Comparison of ENCODE assay signal across 9 cellular contexts in genomic region chr12:100229036-100229635, GRCh38. TPM values are rescaled to one million over a fixed set of nuclear protein-coding genes. Genes with fewer than 3 reads are reported as not detected.
DNase-seq lines count a peak whose midpoint lies in the region; ATAC-seq and TF ChIP-seq lines count a peak whose summit lies in the region.
"Had no signal": no experiment of that assay in that cellular context is flagged by ENCODE, and none has a peak within 500 bp of the region (broad histone marks: within the 10 kb centered on the region; RNA-seq: fewer than 3 reads in every experiment).

No MANE protein-coding gene starts in this region.

- POLR2A ChIA-PET in HEK293 (lab: Yijun Ruan, JAX) = interaction anchor here (1.1 to 1.5 kb wide), 2 partner anchors 38 to 74 kb away, joined by 3 to 8 read pairs; partner anchors contain the start of genes DEPDC4 and SCYL2

- H3K27ac ChIP-seq in HEK293 (ENCODE audit: extremely low read depth, low read depth, low read length) = no peak overlapping the region

- H3K4me1 ChIP-seq in HEK293 (ENCODE audit: control insufficient read depth, insufficient read depth, low read length) = peaks cover 2% of the 10 kb centered on the region; the same call in 1 of the 2 replicates

- CTCF ChIA-PET in HEK293 (lab: Yijun Ruan, JAX) = interaction anchor here (0.6 to 1.1 kb wide), 2 partner anchors 27 to 411 kb away, joined by 3 to 5 read pairs; no protein-coding TSS in a partner anchor

- H3K36me3 ChIP-seq in HEK293 (ENCODE audit: control insufficient read depth in 2 of 2, insufficient read depth in 1 of 2, low read length in 2 of 2) = peaks cover 0 to 13% of the 10 kb centered on the region in 2 experiments

- H3K4me3 ChIP-seq in HEK293 (ENCODE audit: low read depth, low read length) = no peak overlapping the region
- H3K4me3 ChIP-seq in fibroblast of pulmonary artery (replicated peaks; ENCODE audit: low read depth, low read length) = no peak overlapping the region

- TF ChIP-seq CTCF in AG09319 (IDR thresholded peaks at IDR 0.05; ENCODE audit: low read depth, low read length) (peak; percentile 10; the same call in 1 of the 2 replicates), HEK293 (tag by site-specific recombination; IDR thresholded peaks at IDR 0.05) (peak; percentile 35; the same call in 1 of the 2 replicates), fibroblast of pulmonary artery (IDR thresholded peaks at IDR 0.05; ENCODE audit: low read length, missing control alignments) (peak; percentile 19)

- ATAC-seq in HG02938 (IDR thresholded peaks at IDR 0.05; ENCODE audit: unreplicated experiment) (no peak), GM21737 (IDR thresholded peaks at IDR 0.05; ENCODE audit: unreplicated experiment) (no peak)

- no peaks in the 10 kb centered on the region for H3K9me3 ChIP-seq in HEK293 (ENCODE audit: control insufficient read depth, insufficient read depth, low read depth, low read length)

- no peak for DNase-seq in AG09319 (ENCODE audit: extremely low read depth, low read depth)
- peak; percentile 10 for DNase-seq in RPMI7951 (ENCODE audit: low read depth)
- DNase-seq in fibroblast of pulmonary artery (ENCODE audit: low read depth) = peak; percentile 29
- DNase-seq in NCI-H128 (lab: John Stamatoyannopoulos, UW; ENCODE audit: unreplicated experiment) = no peak
- DNase-seq in stimulated activated CD4-positive, alpha-beta T cell treated with anti-CD3 and anti-CD28 coated beads, Interleukin-4, amount 100 ng/mL, for 24 hours = no peak
- DNase-seq: NCI-H1092 had no signal

TF ChIP-seq in HEK293, 187 proteins besides CTCF, POLR2A, EP300 and RAD21:
- TF ChIP-seq ZNF121 (tag by site-specific recombination; IDR thresholded peaks at IDR 0.05) (peak; percentile 50; the same call in 1 of the 2 replicates), ZNF654 (tag by site-specific recombination; IDR thresholded peaks at IDR 0.05; ENCODE audit: low read depth) (peak; percentile 67), FEZF1 (tag by site-specific recombination; IDR thresholded peaks at IDR 0.05) (no peak)

RNA-seq across cellular contexts. Expression of gene ACTR6, which starts 28.5 kb away (rescaled TPM):
- 24.7 and 32.0 TPM in 2 replicates for total RNA-seq in RPMI7951 (2014; rRNA removed; shearing (Covaris generic))

RNA-seq across cellular contexts. Expression of gene DEPDC4, which starts 37.7 kb away (rescaled TPM):
- 2.3 and 4.2 TPM in 2 replicates for total RNA-seq in RPMI7951 (2014; rRNA removed; shearing (Covaris generic))

RNA-seq across cellular contexts. Expression of gene SCYL2, which starts 37.8 kb away (rescaled TPM):
- total RNA-seq in RPMI7951 (2014; rRNA removed; shearing (Covaris generic)) = 35.1 and 37.1 TPM in 2 replicates

Comparison
In these comparisons a context has a peak if more than half of its experiments do, and no peak if none do; other contexts are left out.
1. DNase-seq: peak in RPMI7951 (single experiment) and fibroblast of pulmonary artery (single experiment); none in AG09319 (single experiment), NCI-H128 (single experiment) and stimulated activated CD4-positive, alpha-beta T cell treated with anti-CD3 and anti-CD28 coated beads, Interleukin-4, amount 100 ng/mL, for 24 hours (single experiment).
2. Peak in every context shown above with its lines, with median percentiles within 50 percentile points of each other: CTCF ChIP-seq.